ENCODE assay signal across 1 cellular context in genomic region chr16:71461686-71462648, GRCh38.
TF ChIP-seq lines count a peak whose summit lies in the region.

TSS of gene ZNF23 (minus strand) at chr16:71462247. CDS start at chr16:71456796, 5,451 bp downstream.

TF ChIP-seq in HepG2, 621 proteins besides CTCF, POLR2A, EP300 and RAD21 (continued from another document and continues in another):
- TF ChIP-seq ZFP91 (CRISPR knock-in tag; IDR thresholded peaks at IDR 0.05; ENCODE audit: borderline replicate concordance) (peak; percentile 96), NFE2 (CRISPR knock-in tag; IDR thresholded peaks at IDR 0.05) (no peak), GZF1 (CRISPR knock-in tag; IDR thresholded peaks at IDR 0.05) (peak; percentile 90), HMG20A (CRISPR knock-in tag; IDR thresholded peaks at IDR 0.05; ENCODE audit: borderline replicate concordance) (0 out of 2 replicates have a peak, but pooled peaks have one; percentile 32), ATF5 (CRISPR knock-in tag; IDR thresholded peaks at IDR 0.05; ENCODE audit: low read depth) (no peak), HOXA3 (CRISPR knock-in tag; IDR thresholded peaks at IDR 0.05) (peak; percentile 99), KAT2B (IDR thresholded peaks at IDR 0.05; ENCODE audit: borderline replicate concordance, low read depth, low read length) (no peak), PAWR (CRISPR knock-in tag; IDR thresholded peaks at IDR 0.05; ENCODE audit: borderline replicate concordance) (no peak), NKX3-1 (CRISPR knock-in tag; IDR thresholded peaks at IDR 0.05) (peak; percentile 93), ZNF574 (CRISPR knock-in tag; IDR thresholded peaks at IDR 0.05) (peak; percentile 100), ZNF138 (CRISPR knock-in tag; IDR thresholded peaks at IDR 0.05; ENCODE audit: low read depth) (peak; percentile 75), CBX1 (IDR thresholded peaks at IDR 0.05; ENCODE audit: low read depth) (peak; percentile 99), TBX3 (IDR thresholded peaks at IDR 0.05; ENCODE audit: borderline replicate concordance) (peak; percentile 47; the same call in 1 of the 2 replicates), RARG (CRISPR knock-in tag; IDR thresholded peaks at IDR 0.05; ENCODE audit: low read depth) (no peak), ZNF3 (CRISPR knock-in tag; IDR thresholded peaks at IDR 0.05) (no peak), ZNF484 (CRISPR knock-in tag; IDR thresholded peaks at IDR 0.05; ENCODE audit: borderline replicate concordance, low read depth) (0 out of 2 replicates have a peak, but pooled peaks have one; percentile 37), ZNF567 (CRISPR knock-in tag; IDR thresholded peaks at IDR 0.05; ENCODE audit: borderline replicate concordance) (peak; percentile 83), ZNF747 (CRISPR knock-in tag; IDR thresholded peaks at IDR 0.05; ENCODE audit: borderline replicate concordance) (peak; percentile 71), HNRNPUL1 (IDR thresholded peaks at IDR 0.05; ENCODE audit: low read depth, low read length) (0 out of 2 replicates have a peak, but pooled peaks have one; percentile 32), ZNF264 (CRISPR knock-in tag; IDR thresholded peaks at IDR 0.05) (peak; percentile 52; the same call in 1 of the 2 replicates), NFYC (CRISPR knock-in tag; IDR thresholded peaks at IDR 0.05) (peak; percentile 63), KAT8 (CRISPR knock-in tag; IDR thresholded peaks at IDR 0.05) (peak; percentile 100), ZNF781 (CRISPR knock-in tag; IDR thresholded peaks at IDR 0.05; ENCODE audit: borderline replicate concordance, not compliant biosample characterization) (peak; percentile 94), BATF2 (CRISPR knock-in tag; IDR thresholded peaks at IDR 0.05) (0 out of 2 replicates have a peak, but pooled peaks have one; percentile 37), TP53 (CRISPR knock-in tag; conservative IDR thresholded peaks at IDR 0.05) (peak; percentile 68), BORCS8-MEF2B (CRISPR knock-in tag; IDR thresholded peaks at IDR 0.05) (peak; percentile 84), ZNF143 (CRISPR knock-in tag; IDR thresholded peaks at IDR 0.05) (peak; percentile 60; the same call in 1 of the 2 replicates), CHD2 (IDR thresholded peaks at IDR 0.05; ENCODE audit: low read depth, low read length) (no peak), RELA (CRISPR knock-in tag; IDR thresholded peaks at IDR 0.05) (peak; percentile 93), NR2F1 (CRISPR knock-in tag; IDR thresholded peaks at IDR 0.05) (peak in 1 of 2 experiments; percentile 46; a peak in 1 of 4 replicates), ELF3 (CRISPR knock-in tag; IDR thresholded peaks at IDR 0.05) (peak; percentile 89), MXD4 (CRISPR knock-in tag; IDR thresholded peaks at IDR 0.05) (peak; percentile 96)
- TF ChIP-seq, protein P1, sequence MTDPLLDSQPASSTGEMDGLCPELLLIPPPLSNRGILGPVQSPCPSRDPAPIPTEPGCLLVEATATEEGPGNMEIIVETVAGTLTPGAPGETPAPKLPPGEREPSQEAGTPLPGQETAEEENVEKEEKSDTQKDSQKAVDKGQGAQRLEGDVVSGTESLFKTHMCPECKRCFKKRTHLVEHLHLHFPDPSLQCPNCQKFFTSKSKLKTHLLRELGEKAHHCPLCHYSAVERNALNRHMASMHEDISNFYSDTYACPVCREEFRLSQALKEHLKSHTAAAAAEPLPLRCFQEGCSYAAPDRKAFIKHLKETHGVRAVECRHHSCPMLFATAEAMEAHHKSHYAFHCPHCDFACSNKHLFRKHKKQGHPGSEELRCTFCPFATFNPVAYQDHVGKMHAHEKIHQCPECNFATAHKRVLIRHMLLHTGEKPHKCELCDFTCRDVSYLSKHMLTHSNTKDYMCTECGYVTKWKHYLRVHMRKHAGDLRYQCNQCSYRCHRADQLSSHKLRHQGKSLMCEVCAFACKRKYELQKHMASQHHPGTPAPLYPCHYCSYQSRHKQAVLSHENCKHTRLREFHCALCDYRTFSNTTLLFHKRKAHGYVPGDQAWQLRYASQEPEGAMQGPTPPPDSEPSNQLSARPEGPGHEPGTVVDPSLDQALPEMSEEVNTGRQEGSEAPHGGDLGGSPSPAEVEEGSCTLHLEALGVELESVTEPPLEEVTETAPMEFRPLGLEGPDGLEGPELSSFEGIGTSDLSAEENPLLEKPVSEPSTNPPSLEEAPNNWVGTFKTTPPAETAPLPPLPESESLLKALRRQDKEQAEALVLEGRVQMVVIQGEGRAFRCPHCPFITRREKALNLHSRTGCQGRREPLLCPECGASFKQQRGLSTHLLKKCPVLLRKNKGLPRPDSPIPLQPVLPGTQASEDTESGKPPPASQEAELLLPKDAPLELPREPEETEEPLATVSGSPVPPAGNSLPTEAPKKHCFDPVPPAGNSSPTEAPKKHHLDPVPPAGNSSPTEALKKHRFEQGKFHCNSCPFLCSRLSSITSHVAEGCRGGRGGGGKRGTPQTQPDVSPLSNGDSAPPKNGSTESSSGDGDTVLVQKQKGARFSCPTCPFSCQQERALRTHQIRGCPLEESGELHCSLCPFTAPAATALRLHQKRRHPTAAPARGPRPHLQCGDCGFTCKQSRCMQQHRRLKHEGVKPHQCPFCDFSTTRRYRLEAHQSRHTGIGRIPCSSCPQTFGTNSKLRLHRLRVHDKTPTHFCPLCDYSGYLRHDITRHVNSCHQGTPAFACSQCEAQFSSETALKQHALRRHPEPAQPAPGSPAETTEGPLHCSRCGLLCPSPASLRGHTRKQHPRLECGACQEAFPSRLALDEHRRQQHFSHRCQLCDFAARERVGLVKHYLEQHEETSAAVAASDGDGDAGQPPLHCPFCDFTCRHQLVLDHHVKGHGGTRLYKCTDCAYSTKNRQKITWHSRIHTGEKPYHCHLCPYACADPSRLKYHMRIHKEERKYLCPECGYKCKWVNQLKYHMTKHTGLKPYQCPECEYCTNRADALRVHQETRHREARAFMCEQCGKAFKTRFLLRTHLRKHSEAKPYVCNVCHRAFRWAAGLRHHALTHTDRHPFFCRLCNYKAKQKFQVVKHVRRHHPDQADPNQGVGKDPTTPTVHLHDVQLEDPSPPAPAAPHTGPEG (CRISPR knock-in tag; IDR thresholded peaks at IDR 0.05): peak; percentile 91; the same call in 1 of the 2 replicates
- TF ChIP-seq, protein P2, sequence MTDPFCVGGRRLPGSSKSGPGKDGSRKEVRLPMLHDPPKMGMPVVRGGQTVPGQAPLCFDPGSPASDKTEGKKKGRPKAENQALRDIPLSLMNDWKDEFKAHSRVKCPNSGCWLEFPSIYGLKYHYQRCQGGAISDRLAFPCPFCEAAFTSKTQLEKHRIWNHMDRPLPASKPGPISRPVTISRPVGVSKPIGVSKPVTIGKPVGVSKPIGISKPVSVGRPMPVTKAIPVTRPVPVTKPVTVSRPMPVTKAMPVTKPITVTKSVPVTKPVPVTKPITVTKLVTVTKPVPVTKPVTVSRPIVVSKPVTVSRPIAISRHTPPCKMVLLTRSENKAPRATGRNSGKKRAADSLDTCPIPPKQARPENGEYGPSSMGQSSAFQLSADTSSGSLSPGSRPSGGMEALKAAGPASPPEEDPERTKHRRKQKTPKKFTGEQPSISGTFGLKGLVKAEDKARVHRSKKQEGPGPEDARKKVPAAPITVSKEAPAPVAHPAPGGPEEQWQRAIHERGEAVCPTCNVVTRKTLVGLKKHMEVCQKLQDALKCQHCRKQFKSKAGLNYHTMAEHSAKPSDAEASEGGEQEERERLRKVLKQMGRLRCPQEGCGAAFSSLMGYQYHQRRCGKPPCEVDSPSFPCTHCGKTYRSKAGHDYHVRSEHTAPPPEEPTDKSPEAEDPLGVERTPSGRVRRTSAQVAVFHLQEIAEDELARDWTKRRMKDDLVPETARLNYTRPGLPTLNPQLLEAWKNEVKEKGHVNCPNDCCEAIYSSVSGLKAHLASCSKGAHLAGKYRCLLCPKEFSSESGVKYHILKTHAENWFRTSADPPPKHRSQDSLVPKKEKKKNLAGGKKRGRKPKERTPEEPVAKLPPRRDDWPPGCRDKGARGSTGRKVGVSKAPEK (CRISPR knock-in tag; IDR thresholded peaks at IDR 0.05; ENCODE audit: borderline replicate concordance): peak; percentile 83; the same call in 1 of the 2 replicates
- TF ChIP-seq, protein P3, sequence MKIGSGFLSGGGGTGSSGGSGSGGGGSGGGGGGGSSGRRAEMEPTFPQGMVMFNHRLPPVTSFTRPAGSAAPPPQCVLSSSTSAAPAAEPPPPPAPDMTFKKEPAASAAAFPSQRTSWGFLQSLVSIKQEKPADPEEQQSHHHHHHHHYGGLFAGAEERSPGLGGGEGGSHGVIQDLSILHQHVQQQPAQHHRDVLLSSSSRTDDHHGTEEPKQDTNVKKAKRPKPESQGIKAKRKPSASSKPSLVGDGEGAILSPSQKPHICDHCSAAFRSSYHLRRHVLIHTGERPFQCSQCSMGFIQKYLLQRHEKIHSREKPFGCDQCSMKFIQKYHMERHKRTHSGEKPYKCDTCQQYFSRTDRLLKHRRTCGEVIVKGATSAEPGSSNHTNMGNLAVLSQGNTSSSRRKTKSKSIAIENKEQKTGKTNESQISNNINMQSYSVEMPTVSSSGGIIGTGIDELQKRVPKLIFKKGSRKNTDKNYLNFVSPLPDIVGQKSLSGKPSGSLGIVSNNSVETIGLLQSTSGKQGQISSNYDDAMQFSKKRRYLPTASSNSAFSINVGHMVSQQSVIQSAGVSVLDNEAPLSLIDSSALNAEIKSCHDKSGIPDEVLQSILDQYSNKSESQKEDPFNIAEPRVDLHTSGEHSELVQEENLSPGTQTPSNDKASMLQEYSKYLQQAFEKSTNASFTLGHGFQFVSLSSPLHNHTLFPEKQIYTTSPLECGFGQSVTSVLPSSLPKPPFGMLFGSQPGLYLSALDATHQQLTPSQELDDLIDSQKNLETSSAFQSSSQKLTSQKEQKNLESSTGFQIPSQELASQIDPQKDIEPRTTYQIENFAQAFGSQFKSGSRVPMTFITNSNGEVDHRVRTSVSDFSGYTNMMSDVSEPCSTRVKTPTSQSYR (CRISPR knock-in tag; IDR thresholded peaks at IDR 0.05; ENCODE audit: borderline replicate concordance): peak; percentile 14; the same call in 1 of the 2 replicates
- TF ChIP-seq, protein P4, sequence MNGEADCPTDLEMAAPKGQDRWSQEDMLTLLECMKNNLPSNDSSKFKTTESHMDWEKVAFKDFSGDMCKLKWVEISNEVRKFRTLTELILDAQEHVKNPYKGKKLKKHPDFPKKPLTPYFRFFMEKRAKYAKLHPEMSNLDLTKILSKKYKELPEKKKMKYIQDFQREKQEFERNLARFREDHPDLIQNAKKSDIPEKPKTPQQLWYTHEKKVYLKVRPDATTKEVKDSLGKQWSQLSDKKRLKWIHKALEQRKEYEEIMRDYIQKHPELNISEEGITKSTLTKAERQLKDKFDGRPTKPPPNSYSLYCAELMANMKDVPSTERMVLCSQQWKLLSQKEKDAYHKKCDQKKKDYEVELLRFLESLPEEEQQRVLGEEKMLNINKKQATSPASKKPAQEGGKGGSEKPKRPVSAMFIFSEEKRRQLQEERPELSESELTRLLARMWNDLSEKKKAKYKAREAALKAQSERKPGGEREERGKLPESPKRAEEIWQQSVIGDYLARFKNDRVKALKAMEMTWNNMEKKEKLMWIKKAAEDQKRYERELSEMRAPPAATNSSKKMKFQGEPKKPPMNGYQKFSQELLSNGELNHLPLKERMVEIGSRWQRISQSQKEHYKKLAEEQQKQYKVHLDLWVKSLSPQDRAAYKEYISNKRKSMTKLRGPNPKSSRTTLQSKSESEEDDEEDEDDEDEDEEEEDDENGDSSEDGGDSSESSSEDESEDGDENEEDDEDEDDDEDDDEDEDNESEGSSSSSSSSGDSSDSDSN (CRISPR knock-in tag; IDR thresholded peaks at IDR 0.05): peak; percentile 97
- TF ChIP-seq, protein P5, sequence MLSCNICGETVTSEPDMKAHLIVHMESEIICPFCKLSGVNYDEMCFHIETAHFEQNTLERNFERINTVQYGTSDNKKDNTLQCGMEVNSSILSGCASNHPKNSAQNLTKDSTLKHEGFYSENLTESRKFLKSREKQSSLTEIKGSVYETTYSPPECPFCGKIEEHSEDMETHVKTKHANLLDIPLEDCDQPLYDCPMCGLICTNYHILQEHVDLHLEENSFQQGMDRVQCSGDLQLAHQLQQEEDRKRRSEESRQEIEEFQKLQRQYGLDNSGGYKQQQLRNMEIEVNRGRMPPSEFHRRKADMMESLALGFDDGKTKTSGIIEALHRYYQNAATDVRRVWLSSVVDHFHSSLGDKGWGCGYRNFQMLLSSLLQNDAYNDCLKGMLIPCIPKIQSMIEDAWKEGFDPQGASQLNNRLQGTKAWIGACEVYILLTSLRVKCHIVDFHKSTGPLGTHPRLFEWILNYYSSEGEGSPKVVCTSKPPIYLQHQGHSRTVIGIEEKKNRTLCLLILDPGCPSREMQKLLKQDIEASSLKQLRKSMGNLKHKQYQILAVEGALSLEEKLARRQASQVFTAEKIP (CRISPR knock-in tag; IDR thresholded peaks at IDR 0.05; ENCODE audit: borderline replicate concordance): no peak
